ENCODE assay signal across 8 cellular contexts in the genomic region with DNA sequence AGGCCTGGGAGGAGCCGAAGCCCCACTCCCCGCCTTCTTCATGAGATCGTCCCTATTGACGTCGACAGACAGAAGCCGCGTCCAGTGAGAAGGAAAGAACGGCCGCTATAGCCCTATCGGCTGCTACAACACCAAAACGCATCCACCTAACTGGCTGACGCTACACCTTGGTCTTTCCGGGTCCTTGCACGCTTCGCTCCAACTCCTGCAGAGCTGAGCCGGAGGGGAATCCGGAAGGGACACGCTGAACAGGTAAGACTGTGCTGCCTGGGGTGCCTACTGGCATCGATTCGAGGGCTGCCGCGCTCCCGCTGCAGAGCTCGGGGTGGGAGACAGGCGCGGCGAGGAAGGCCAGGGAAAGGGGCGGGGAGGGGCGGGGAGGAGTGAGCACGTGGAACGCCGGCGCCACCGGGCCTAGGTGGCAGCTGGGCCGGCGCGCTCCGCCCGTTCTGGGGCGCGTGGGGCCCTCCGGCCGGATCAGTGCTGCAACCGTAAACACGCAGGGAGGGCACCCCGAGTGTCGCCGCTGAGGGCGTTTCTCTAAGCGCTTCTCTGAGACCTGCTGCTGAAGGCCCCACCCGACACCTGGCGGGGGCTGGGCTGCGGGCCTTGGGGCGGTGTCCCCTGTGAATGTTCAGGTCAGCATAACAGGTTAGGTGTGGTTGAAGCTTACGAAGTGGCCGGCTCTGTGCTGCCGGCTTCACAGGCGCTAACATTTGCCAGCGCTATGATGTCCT. TPM values are rescaled to one million over a fixed set of nuclear protein-coding genes. Genes with fewer than 3 reads are reported as not detected.
DNase-seq lines count a peak whose midpoint lies in the region; ATAC-seq and TF ChIP-seq lines count a peak whose summit lies in the region.

A gene with protein sequence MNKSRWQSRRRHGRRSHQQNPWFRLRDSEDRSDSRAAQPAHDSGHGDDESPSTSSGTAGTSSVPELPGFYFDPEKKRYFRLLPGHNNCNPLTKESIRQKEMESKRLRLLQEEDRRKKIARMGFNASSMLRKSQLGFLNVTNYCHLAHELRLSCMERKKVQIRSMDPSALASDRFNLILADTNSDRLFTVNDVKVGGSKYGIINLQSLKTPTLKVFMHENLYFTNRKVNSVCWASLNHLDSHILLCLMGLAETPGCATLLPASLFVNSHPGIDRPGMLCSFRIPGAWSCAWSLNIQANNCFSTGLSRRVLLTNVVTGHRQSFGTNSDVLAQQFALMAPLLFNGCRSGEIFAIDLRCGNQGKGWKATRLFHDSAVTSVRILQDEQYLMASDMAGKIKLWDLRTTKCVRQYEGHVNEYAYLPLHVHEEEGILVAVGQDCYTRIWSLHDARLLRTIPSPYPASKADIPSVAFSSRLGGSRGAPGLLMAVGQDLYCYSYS (plus strand): TSS at position 173 of the 737 bp plus-strand sequence. CDS start 11,515 bp downstream, outside the sequence.

- TF ChIP-seq POLR2A in suprapubic skin (IDR thresholded peaks at IDR 0.05) = no peak

- H3K36me3 ChIP-seq in SK-N-SH (replicated peaks in 1 of 2; ENCODE audit: control insufficient read depth in 1 of 2, insufficient read depth in 2 of 2, low read length in 1 of 2) (no peaks in the 10 kb centered on the region), suprapubic skin (no peaks in the 10 kb centered on the region)

- peak; percentile 99 for ATAC-seq in HG02610 (IDR thresholded peaks at IDR 0.05; ENCODE audit: unreplicated experiment)

- no peaks in the 10 kb centered on the region for H3K9me3 Mint-ChIP-seq in activated naive CD4-positive, alpha-beta T cell treated with anti-CD3 and anti-CD28 coated beads, Interleukin-2, amount 10 ng/mL, durations not matched to agents 7 days and 5 days

- H3K4me3 ChIP-seq in GM08714 (ENCODE audit: low read length) (peak within 1 kb of the TSS; percentile 82), SK-N-SH (ENCODE audit: low read depth in 2 of 2, low read length in 1 of 2) (peak within 1 kb of the TSS; percentile 79 to 93), suprapubic skin (peak within 1 kb of the TSS; percentile 68)

- H3K79me2 ChIP-seq in SK-N-SH (ENCODE audit: insufficient read depth) = peaks cover 22% of the 10 kb centered on the region

- H3K27me3 ChIP-seq in SK-N-SH (ENCODE audit: insufficient read depth) (no peaks in the 10 kb centered on the region), suprapubic skin (no peaks in the 10 kb centered on the region)

- no peaks in the 10 kb centered on the region for H4K20me1 ChIP-seq in SK-N-SH (ENCODE audit: insufficient read depth)

- peaks cover 6% of the 10 kb centered on the region for H3K36me3 Mint-ChIP-seq in activated naive CD4-positive, alpha-beta T cell treated with anti-CD3 and anti-CD28 coated beads, Interleukin-2, amount 10 ng/mL, durations not matched to agents 7 days and 5 days

- H3K9me2 ChIP-seq in SK-N-SH = no peaks in the 10 kb centered on the region

- peaks cover 0 to 12% of the 10 kb centered on the region in 2 experiments; a peak in 1 of 4 replicates for H3K4me1 ChIP-seq in SK-N-SH (ENCODE audit: control insufficient read depth in 1 of 2, insufficient read depth in 2 of 2, low read depth in 1 of 2, low read length in 1 of 2)
- peaks cover 12% of the 10 kb centered on the region for H3K4me1 ChIP-seq in suprapubic skin

- POLR2A ChIA-PET in SK-N-SH (lab: Yijun Ruan, JAX) = interaction anchor here (0.6 kb wide), 1 partner anchor 48 kb away, joined by 3 read pairs; no protein-coding TSS in a partner anchor

- H3K4me2 ChIP-seq in SK-N-SH = peak within 1 kb of the TSS; percentile 100

- TF ChIP-seq CTCF in SK-N-SH (IDR thresholded peaks at IDR 0.05) (no peak), suprapubic skin (IDR thresholded peaks at IDR 0.05) (no peak)

- H3K4me1 Mint-ChIP-seq in activated naive CD4-positive, alpha-beta T cell treated with anti-CD3 and anti-CD28 coated beads, Interleukin-2, amount 10 ng/mL, durations not matched to agents 7 days and 5 days = peaks cover 15% of the 10 kb centered on the region

- no peaks in the 10 kb centered on the region for H3K9me3 ChIP-seq in SK-N-SH
- no peaks in the 10 kb centered on the region for H3K9me3 ChIP-seq in suprapubic skin

- TF ChIP-seq EP300 in SK-N-SH (IDR thresholded peaks at IDR 0.05; ENCODE audit: borderline replicate concordance in 1 of 2, low read depth in 1 of 2, low read length in 1 of 2) = no peak
- no peak for TF ChIP-seq EP300 in suprapubic skin (IDR thresholded peaks at IDR 0.05)

- DNase-seq in NCI-H1092 (lab: John Stamatoyannopoulos, UW) (peak; percentile 95), SK-N-SH (peak; percentile 99), germinal center (ENCODE audit: low spot score) (peak; percentile 98), non-pigmented ciliary epithelial cell (ENCODE audit: low read depth) (peak; percentile 92), suprapubic skin (ENCODE audit: low spot score in 2 of 2) (peak; percentile 97)
- peak; percentile 98 for DNase-seq in activated naive CD4-positive, alpha-beta T cell treated with anti-CD3 and anti-CD28 coated beads, Interleukin-2, amount 10 ng/mL, durations not matched to agents 7 days and 5 days

- peak within 1 kb of the TSS; percentile 99 for H2AFZ ChIP-seq in SK-N-SH (ENCODE audit: low read depth)

- H3K9ac ChIP-seq in SK-N-SH = peak within 1 kb of the TSS; percentile 72

- H3K27ac Mint-ChIP-seq in activated naive CD4-positive, alpha-beta T cell treated with anti-CD3 and anti-CD28 coated beads, Interleukin-2, amount 10 ng/mL, durations not matched to agents 7 days and 5 days = peak within 1 kb of the TSS; percentile 96

- WGBS in SK-N-SH (ENCODE audit: low lambda C conversion rate) = under 1% methylated on average over 24 of the region's 59 CpGs
- 0% methylated on average over 13 of the region's 59 CpGs for WGBS in suprapubic skin

- TF ChIP-seq RAD21 in SK-N-SH (IDR thresholded peaks at IDR 0.05; ENCODE audit: low read length) = no peak

- CTCF ChIA-PET in SK-N-SH (lab: Yijun Ruan, JAX) = interaction anchor here (1.6 to 4.3 kb wide), 4 partner anchors 22 to 412 kb away, joined by 10 to 34 read pairs (median 16); no protein-coding TSS in a partner anchor
- CTCF ChIA-PET in activated naive CD4-positive, alpha-beta T cell treated with anti-CD3 and anti-CD28 coated beads, Interleukin-2, amount 10 ng/mL, durations not matched to agents 7 days and 5 days (lab: Charles Lee) = interaction anchor here (0.6 to 2.2 kb wide), 3 partner anchors 21 to 413 kb away, joined by 4 to 9 read pairs (median 5); no protein-coding TSS in a partner anchor

- peak within 1 kb of the TSS; percentile 12 to 50; a peak in 3 of 4 replicates for H3K27ac ChIP-seq in SK-N-SH (ENCODE audit: low read depth in 2 of 2, low read length in 1 of 2)
- H3K27ac ChIP-seq in suprapubic skin = peak within 1 kb of the TSS; percentile 87

- peak within 1 kb of the TSS; percentile 95 for H3K4me3 Mint-ChIP-seq in activated naive CD4-positive, alpha-beta T cell treated with anti-CD3 and anti-CD28 coated beads, Interleukin-2, amount 10 ng/mL, durations not matched to agents 7 days and 5 days

- no peaks in the 10 kb centered on the region for H3F3A ChIP-seq in SK-N-SH (replicated peaks; ENCODE audit: insufficient read depth)

- H3K27me3 Mint-ChIP-seq in activated naive CD4-positive, alpha-beta T cell treated with anti-CD3 and anti-CD28 coated beads, Interleukin-2, amount 10 ng/mL, durations not matched to agents 7 days and 5 days = peaks cover 29% of the 10 kb centered on the region

TF ChIP-seq in SK-N-SH, 30 proteins besides CTCF, POLR2A, EP300 and RAD21 (continues in another document):
- TF ChIP-seq EZH2phosphoT487 (IDR thresholded peaks at IDR 0.05; ENCODE audit: borderline replicate concordance, low read depth) = no peak
- TF ChIP-seq GABPA (IDR thresholded peaks at IDR 0.05; ENCODE audit: low read depth) = peak; percentile 48
- TF ChIP-seq, protein P1, sequence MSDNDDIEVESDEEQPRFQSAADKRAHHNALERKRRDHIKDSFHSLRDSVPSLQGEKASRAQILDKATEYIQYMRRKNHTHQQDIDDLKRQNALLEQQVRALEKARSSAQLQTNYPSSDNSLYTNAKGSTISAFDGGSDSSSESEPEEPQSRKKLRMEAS (IDR thresholded peaks at IDR 0.05; ENCODE audit: low read depth) = peak; percentile 86; the same call in 1 of the 2 replicates
- TF ChIP-seq TEAD4 (IDR thresholded peaks at IDR 0.05; ENCODE audit: borderline replicate concordance, insufficient read depth) = no peak
- peak; percentile 49; the same call in 1 of the 2 replicates for TF ChIP-seq USF1 (IDR thresholded peaks at IDR 0.05; ENCODE audit: borderline replicate concordance, low read depth)
- no peak for TF ChIP-seq ZBTB33 (IDR thresholded peaks at IDR 0.05; ENCODE audit: borderline replicate concordance, low read depth)
- no peak for TF ChIP-seq FOXJ3 (CRISPR knock-in tag; IDR thresholded peaks at IDR 0.05)
- no peak for TF ChIP-seq MEF2A (IDR thresholded peaks at IDR 0.05; ENCODE audit: borderline replicate concordance, low read depth)

RNA-seq across cellular contexts. Expression of the gene that starts here (rescaled TPM):
- polyA plus RNA-seq in SK-N-SH (2012; rRNA removed) = 17.9 and 27.8 TPM in 2 replicates
- 14.0 and 16.9 TPM in 2 replicates for polyA plus RNA-seq in SK-N-SH (2012; cell fraction: cytosol; rRNA removed)
- polyA plus RNA-seq in SK-N-SH (2012; cell fraction: nucleus; rRNA removed) = 50.1 and 55.3 TPM in 2 replicates
- 10 to 100 TPM; 52.0 to 64.7 (median 55.3) TPM for total RNA-seq in suprapubic skin

Comparison
In these comparisons a context has a peak if more than half of its experiments do, and no peak if none do; other contexts are left out.
1. Peak in every context shown above with its lines: DNase-seq, ATAC-seq, H3K4me3 ChIP-seq and H3K27ac ChIP-seq.